18 cellular contexts compared by ENCODE assay signal in genomic region chr5:141795421-141795820, GRCh38.
DNase-seq lines count a peak whose midpoint lies in the region; ATAC-seq and TF ChIP-seq lines count a peak whose summit lies in the region.
"Had no signal": no experiment of that assay in that cellular context is flagged by ENCODE, and none has a peak within 500 bp of the region (broad histone marks: within the 10 kb centered on the region; RNA-seq: fewer than 3 reads in every experiment).

No MANE protein-coding gene starts in this region.

- no peaks in the 10 kb centered on the region for H3K27me3 ChIP-seq in NT2/D1 (ENCODE audit: insufficient read depth, insufficient read length)
- H3K27me3 ChIP-seq in endodermal cell (ENCODE audit: control insufficient read depth, insufficient read depth, low read length, poor library complexity, severe bottlenecking): no peaks in the 10 kb centered on the region
- no peaks in the 10 kb centered on the region for H3K27me3 ChIP-seq in mesendoderm (ENCODE audit: insufficient read depth, low read length, poor library complexity)
- peaks cover 17% of the 10 kb centered on the region for H3K27me3 ChIP-seq in osteoblast (ENCODE audit: insufficient read depth, low read length)

- peak overlapping the region; percentile 63 for H3K27ac Mint-ChIP-seq in endodermal cell
- H3K27ac Mint-ChIP-seq in T-helper 2 cell treated with Interferon-gamma antibody and Interleukin-4, amounts not matched to agents 5 μg/mL and 100 μg/mL, for 36 hours: no peak overlapping the region

- peaks cover 24% of the 10 kb centered on the region for H3K4me1 Mint-ChIP-seq in endodermal cell
- peaks cover 9% of the 10 kb centered on the region for H3K4me1 Mint-ChIP-seq in T-helper 2 cell treated with Interferon-gamma antibody and Interleukin-4, amounts not matched to agents 5 μg/mL and 100 μg/mL, for 36 hours (ENCODE audit: low read depth)

- no peaks in the 10 kb centered on the region for H3K27me3 Mint-ChIP-seq in endodermal cell (ENCODE audit: insufficient read depth)
- H3K27me3 Mint-ChIP-seq in T-helper 2 cell treated with Interferon-gamma antibody and Interleukin-4, amounts not matched to agents 5 μg/mL and 100 μg/mL, for 36 hours (ENCODE audit: low read depth): peaks cover 1% of the 10 kb centered on the region

- peak overlapping the region; percentile 3 for H3K56ac ChIP-seq in mesendoderm (ENCODE audit: low read length)

- H3K4me3 ChIP-seq in NT2/D1 (ENCODE audit: insufficient read length, low read depth) (no peak overlapping the region), endodermal cell (ENCODE audit: low read length) (no peak overlapping the region), mesendoderm (ENCODE audit: low read length) (no peak overlapping the region), osteoblast (ENCODE audit: insufficient read depth, low read length) (no peak overlapping the region)

- WGBS in endodermal cell (ENCODE audit: insufficient coverage in 1 of 2, insufficient read length in 1 of 2), 2 experiments: 65 to 72% methylated on average over 2 to 5 of the region's 5 CpGs
- no CpG with 5 or more reads among the region's 5 CpGs for WGBS in mesendoderm (ENCODE audit: extremely low coverage, insufficient coverage, low lambda C conversion rate)

- ATAC-seq in GM18505 (IDR thresholded peaks at IDR 0.05; ENCODE audit: unreplicated experiment) (no peak), GM21526 (IDR thresholded peaks at IDR 0.05; ENCODE audit: low FRiP score, unreplicated experiment) (no peak)
- ATAC-seq: HCT116 had no signal

- no peaks in the 10 kb centered on the region for H3K79me2 ChIP-seq in mesendoderm (ENCODE audit: control insufficient read depth, insufficient read depth, low read length)
- H3K79me2 ChIP-seq in osteoblast (ENCODE audit: insufficient read depth, low read length): no peaks in the 10 kb centered on the region

- no peak overlapping the region for H3K23ac ChIP-seq in mesendoderm (ENCODE audit: low read length)

- H3K4me1 ChIP-seq in NT2/D1 (ENCODE audit: insufficient read depth, insufficient read length): peaks cover 9% of the 10 kb centered on the region
- H3K4me1 ChIP-seq in endodermal cell (ENCODE audit: control insufficient read depth, insufficient read depth, low read length): peaks cover 17% of the 10 kb centered on the region
- H3K4me1 ChIP-seq in mesendoderm (ENCODE audit: control insufficient read depth, low read depth, low read length): peaks cover 5% of the 10 kb centered on the region
- no peaks in the 10 kb centered on the region for H3K4me1 ChIP-seq in osteoblast (ENCODE audit: insufficient read depth, low read length)

- H2AFZ ChIP-seq in osteoblast (ENCODE audit: low read length): no peak overlapping the region

- no peaks in the 10 kb centered on the region for H4K20me1 ChIP-seq in osteoblast (ENCODE audit: insufficient read depth, low read length)

- H3K9me3 ChIP-seq in NT2/D1 (ENCODE audit: insufficient read depth, low read length) (no peaks in the 10 kb centered on the region), endodermal cell (ENCODE audit: control insufficient read depth, low read length) (no peaks in the 10 kb centered on the region), osteoblast (ENCODE audit: low read depth, low read length) (no peaks in the 10 kb centered on the region)

- no peaks in the 10 kb centered on the region for H3K79me1 ChIP-seq in mesendoderm (ENCODE audit: low read length)

- H3K36me3 ChIP-seq in NT2/D1 (ENCODE audit: insufficient read depth, insufficient read length, low read length) (no peaks in the 10 kb centered on the region), endodermal cell (ENCODE audit: control insufficient read depth, insufficient read depth, low read length) (no peaks in the 10 kb centered on the region), mesendoderm (ENCODE audit: control insufficient read depth, insufficient read depth, low read length) (no peaks in the 10 kb centered on the region), osteoblast (ENCODE audit: insufficient read depth, low read length) (no peaks in the 10 kb centered on the region)

- H3K9ac ChIP-seq in NT2/D1 (ENCODE audit: insufficient read length, low read depth) (peak overlapping the region; percentile 61), endodermal cell (ENCODE audit: extremely low read depth, low read length, poor library complexity, severe bottlenecking) (no peak overlapping the region), mesendoderm (ENCODE audit: low read length) (no peak overlapping the region)

- no peak overlapping the region for H3K4me3 Mint-ChIP-seq in endodermal cell
- H3K4me3 Mint-ChIP-seq in T-helper 2 cell treated with Interferon-gamma antibody and Interleukin-4, amounts not matched to agents 5 μg/mL and 100 μg/mL, for 36 hours: no peak overlapping the region
- H3K4me3 Mint-ChIP-seq: CD4-positive, alpha-beta memory T cell had no signal

- TF ChIP-seq CTCF in endodermal cell (conservative IDR thresholded peaks at IDR 0.05): no peak
- TF ChIP-seq CTCF in osteoblast (IDR thresholded peaks at IDR 0.05; ENCODE audit: extremely low read depth, low read depth, low read length): no peak

- H3K27ac ChIP-seq in endodermal cell (ENCODE audit: low read depth, low read length): no peak overlapping the region
- no peak overlapping the region for H3K27ac ChIP-seq in mesendoderm (ENCODE audit: low read depth, low read length)
- H3K27ac ChIP-seq in osteoblast (ENCODE audit: low read depth, low read length): no peak overlapping the region

- no peaks in the 10 kb centered on the region for H3K9me3 Mint-ChIP-seq in endodermal cell
- no peaks in the 10 kb centered on the region for H3K9me3 Mint-ChIP-seq in T-helper 2 cell treated with Interferon-gamma antibody and Interleukin-4, amounts not matched to agents 5 μg/mL and 100 μg/mL, for 36 hours

- peak overlapping the region; percentile 5 for H2BK5ac ChIP-seq in mesendoderm (ENCODE audit: low read length)

- no peak overlapping the region for H2AK5ac ChIP-seq in mesendoderm (ENCODE audit: low read length)

- TF ChIP-seq POLR2A in GM18505 (IDR thresholded peaks at IDR 0.05; ENCODE audit: borderline replicate concordance, extremely low read depth, insufficient read depth, insufficient read length): no peak

- H3K4ac ChIP-seq in mesendoderm (ENCODE audit: low read depth, low read length): no peak overlapping the region

- H3K18ac ChIP-seq in mesendoderm (ENCODE audit: low read length): no peak overlapping the region

- H2BK15ac ChIP-seq in mesendoderm (replicated peaks; ENCODE audit: low read depth): no peak overlapping the region

- no peak overlapping the region for H2BK120ac ChIP-seq in mesendoderm (ENCODE audit: low read depth, low read length)

- H4K8ac ChIP-seq in mesendoderm (ENCODE audit: low read depth, low read length): no peak overlapping the region

- DNase-seq in NT2/D1 (ENCODE audit: low read depth, low spot score) (no peak), endodermal cell (no peak), mesendoderm (no peak), osteoblast (ENCODE audit: insufficient read length, low spot score, missing footprints) (peak; percentile 9), NCI-H146 (lab: John Stamatoyannopoulos, UW) (no peak)
- no peak for DNase-seq in T-helper 2 cell treated with Interferon-gamma antibody and Interleukin-4, amounts not matched to agents 5 μg/mL and 100 μg/mL, for 36 hours (ENCODE audit: low spot score)
- DNase-seq: C1 segment of cervical spinal cord; Calu3; CD4-positive, alpha-beta memory T cell; COR-L47; DMS53; DMS79 treated with DMSO at 0.1 percent for 48 hours; GF-D8; GOT3; H7 had no signal

- no peaks in the 10 kb centered on the region for H3K36me3 Mint-ChIP-seq in endodermal cell (ENCODE audit: low read depth)
- no peaks in the 10 kb centered on the region for H3K36me3 Mint-ChIP-seq in T-helper 2 cell treated with Interferon-gamma antibody and Interleukin-4, amounts not matched to agents 5 μg/mL and 100 μg/mL, for 36 hours (ENCODE audit: low read depth)
- H3K36me3 Mint-ChIP-seq: CD4-positive, alpha-beta memory T cell had no signal

- H4K5ac ChIP-seq in mesendoderm (ENCODE audit: low read length): no peak overlapping the region

- no peak overlapping the region for H3K4me2 ChIP-seq in mesendoderm (ENCODE audit: low read length)
- H3K4me2 ChIP-seq in osteoblast (ENCODE audit: insufficient read depth, low read length): no peak overlapping the region
